Comparison of ENCODE assay signal across 33 cellular contexts in genomic region chr2:68671961-68672360, GRCh38. TPM values are rescaled to one million over a fixed set of nuclear protein-coding genes. Genes with fewer than 3 reads are reported as not detected.
"Had no signal": no experiment of that assay in that cellular context is flagged by ENCODE, and none has a peak within 500 bp of the region (broad histone marks: within the 10 kb centered on the region; RNA-seq: fewer than 3 reads in every experiment).

No MANE protein-coding gene starts in this region.

- DNase-seq: colonic mucosa; cortex of kidney; dermis blood vessel endothelial cell; dorsolateral prefrontal cortex; effector CD4-positive, alpha-beta T cell; effector CD8-positive, alpha-beta T cell; effector memory CD4-positive, alpha-beta T cell; effector memory CD8-positive, alpha-beta T cell; endodermal cell; erythroblast; esophagus squamous epithelium; foreskin fibroblast; foreskin keratinocyte; foreskin melanocyte; gastrocnemius medialis; glutamatergic neuron; head of caudate nucleus; heart left ventricle; heart right ventricle had no signal

- H3K9me3 Mint-ChIP-seq: effector memory CD8-positive, alpha-beta T cell had no signal

- H3K4me3 ChIP-seq: colonic mucosa, coronary artery, dorsolateral prefrontal cortex, esophagus muscularis mucosa, esophagus squamous epithelium, gastrocnemius medialis, gastroesophageal sphincter, heart left ventricle, heart right ventricle had no signal

- H3K4me1 ChIP-seq: colonic mucosa, esophagus muscularis mucosa, esophagus squamous epithelium, foreskin keratinocyte, gastrocnemius medialis, gastroesophageal sphincter, heart left ventricle, heart right ventricle had no signal

- H3K9me3 ChIP-seq: colonic mucosa, gastrocnemius medialis had no signal

- H3K27me3 Mint-ChIP-seq: dendritic cell treated with granulocyte-macrophage colony-stimulating factor and Interleukin-4, amounts not matched to agents 40 ng/mL and 50 ng/mL, for 4 days had no signal

- H3K27ac Mint-ChIP-seq: dendritic cell treated with granulocyte-macrophage colony-stimulating factor and Interleukin-4, amounts not matched to agents 40 ng/mL and 50 ng/mL, for 4 days; effector memory CD8-positive, alpha-beta T cell; endodermal cell had no signal

- H3K27me3 ChIP-seq: colonic mucosa, esophagus muscularis mucosa, esophagus squamous epithelium, gastrocnemius medialis had no signal

- H3K27ac ChIP-seq: colonic mucosa, coronary artery, dorsolateral prefrontal cortex, epithelial cell of prostate, esophagus muscularis mucosa, esophagus squamous epithelium, foreskin keratinocyte, gastrocnemius medialis, gastroesophageal sphincter, heart left ventricle, heart right ventricle had no signal

- ATAC-seq: effector memory CD8-positive, alpha-beta T cell; esophagus mucosa; foreskin keratinocyte; gastrocnemius medialis; gastroesophageal sphincter; heart left ventricle; heart right ventricle had no signal

- H3K4me3 Mint-ChIP-seq: dendritic cell treated with granulocyte-macrophage colony-stimulating factor and Interleukin-4, amounts not matched to agents 40 ng/mL and 50 ng/mL, for 4 days; effector memory CD8-positive, alpha-beta T cell; endodermal cell had no signal

- H3K36me3 ChIP-seq: colonic mucosa, esophagus muscularis mucosa, esophagus squamous epithelium, gastrocnemius medialis, gastroesophageal sphincter, heart left ventricle, heart right ventricle had no signal

- FAIRE-seq: colon, endometrium, endothelial cell of umbilical vein, frontal cortex had no signal

RNA-seq across cellular contexts. Expression of gene PROKR1, which starts 28.6 kb away (rescaled TPM):
- total RNA-seq: dermis blood vessel endothelial cell, endothelial cell of umbilical vein, epithelial cell of proximal tubule, esophagus mucosa, esophagus muscularis mucosa, esophagus squamous epithelium, fibroblast of lung, fibroblast of villous mesenchyme, foreskin keratinocyte, glomerular endothelial cell, heart left ventricle, heart right ventricle had no signal
- polyA plus RNA-seq: endothelial cell of umbilical vein, fibroblast of lung, foreskin keratinocyte had no signal
